In genomic region chr10:119416855-119417254, GRCh38 we compare ENCODE assay signal across 8 cellular contexts.
DNase-seq lines count a peak whose midpoint lies in the region; ATAC-seq and TF ChIP-seq lines count a peak whose summit lies in the region.

No MANE protein-coding gene starts in this region.

- no peak overlapping the region for H3K27ac ChIP-seq in CD4-positive, alpha-beta memory T cell (ENCODE audit: low read depth, low read length)

- H3K27me3 ChIP-seq in CD4-positive, alpha-beta memory T cell (ENCODE audit: insufficient read depth, low read length): no peaks in the 10 kb centered on the region

- intact Hi-C loops in CD4-positive, alpha-beta memory T cell (cut with micrococcal nuclease): loop anchor here (1.0 to 5.0 kb wide), 4 partner anchors 110 to 278 kb away; no protein-coding TSS in a partner anchor

- H3K4me3 Mint-ChIP-seq in CD4-positive, alpha-beta memory T cell: no peak overlapping the region
- no peak overlapping the region for H3K4me3 Mint-ChIP-seq in mesothelial cell of epicardium

- no peak overlapping the region for H3K4me3 ChIP-seq in CD4-positive, alpha-beta memory T cell (ENCODE audit: low read length in 2 of 2)

- DNase-seq in CD4-positive, alpha-beta memory T cell: peak; percentile 54 to 65 (median 62)
- peak; percentile 21 for DNase-seq in NCI-H2171 (lab: John Stamatoyannopoulos, UW)
- peak; percentile 71 to 79 for DNase-seq in activated CD4-positive, alpha-beta T cell treated with anti-CD3 and anti-CD28 coated beads, Interleukin-2, amount 50 U/mL, for 48 hours
- peak; percentile 56 for DNase-seq in effector CD4-positive, alpha-beta T cell
- DNase-seq in mesothelial cell of epicardium (ENCODE audit: low spot score in 2 of 2, unreplicated experiment in 2 of 2): peak in 1 of 2 experiments; percentile 67
- DNase-seq in stimulated activated CD8-positive, alpha-beta memory T cell treated with anti-CD3 and anti-CD28 coated beads, Interleukin-7, amount 100 ng/mL, for 48 hours (ENCODE audit: extremely low read depth in 1 of 2, low read depth in 1 of 2): peak; percentile 19 to 48
- no peak for DNase-seq in mesenteric fat pad (ENCODE audit: low spot score)

- H3K36me3 ChIP-seq in CD4-positive, alpha-beta memory T cell (ENCODE audit: insufficient read depth, low read length): no peaks in the 10 kb centered on the region

- CTCF ChIA-PET in CD4-positive, alpha-beta memory T cell (lab: Charles Lee; ENCODE audit: partially characterized antibody): interaction anchor here (0.6 to 6.3 kb wide), 10 partner anchors 9 to 277 kb away, joined by 3 to 52 read pairs (median 3); partner anchors contain the start of gene GRK5

- no peaks in the 10 kb centered on the region for H3K27me3 Mint-ChIP-seq in CD4-positive, alpha-beta memory T cell
- H3K27me3 Mint-ChIP-seq in mesothelial cell of epicardium (ENCODE audit: low read depth): no peaks in the 10 kb centered on the region

- TF ChIP-seq CTCF in mesothelial cell of epicardium (IDR thresholded peaks at IDR 0.05; ENCODE audit: unreplicated experiment): peak; percentile 60

- H3K36me3 Mint-ChIP-seq in CD4-positive, alpha-beta memory T cell: peaks cover 0 to 1% of the 10 kb centered on the region in 2 donors
- no peaks in the 10 kb centered on the region for H3K36me3 Mint-ChIP-seq in mesothelial cell of epicardium

- ATAC-seq in GM21723 (IDR thresholded peaks at IDR 0.05; ENCODE audit: unreplicated experiment): peak; percentile 68

- no peaks in the 10 kb centered on the region for H3K9me3 Mint-ChIP-seq in CD4-positive, alpha-beta memory T cell
- no peaks in the 10 kb centered on the region for H3K9me3 Mint-ChIP-seq in mesothelial cell of epicardium

- H3K4me1 Mint-ChIP-seq in CD4-positive, alpha-beta memory T cell: peaks cover 0 to 2% (median under 1%) of the 10 kb centered on the region in 4 donors
- H3K4me1 Mint-ChIP-seq in mesothelial cell of epicardium: peaks cover 28% of the 10 kb centered on the region

- POLR2A ChIA-PET in CD4-positive, alpha-beta memory T cell (lab: Charles Lee; ENCODE audit: partially characterized antibody): interaction anchor here (2.7 kb wide), 1 partner anchor 210 kb away, joined by 9 read pairs; the partner anchor contains the start of gene GRK5

- peak overlapping the region in 1 of 7 donors; percentile 12 for H3K27ac Mint-ChIP-seq in CD4-positive, alpha-beta memory T cell
- H3K27ac Mint-ChIP-seq in mesothelial cell of epicardium: no peak overlapping the region

- no peaks in the 10 kb centered on the region for H3K9me3 ChIP-seq in CD4-positive, alpha-beta memory T cell (ENCODE audit: control insufficient read depth in 1 of 2, low read length in 2 of 2)

- no peaks in the 10 kb centered on the region for H3K4me1 ChIP-seq in CD4-positive, alpha-beta memory T cell (ENCODE audit: insufficient read depth, low read length)
